ENCODE assay signal across 16 cellular contexts in genomic region chrX:76184276-76184675, GRCh38. TPM values are rescaled to one million over a fixed set of nuclear protein-coding genes. Genes with fewer than 3 reads are reported as not detected.
DNase-seq lines count a peak whose midpoint lies in the region; ATAC-seq and TF ChIP-seq lines count a peak whose summit lies in the region.
"Had no signal": no experiment of that assay in that cellular context is flagged by ENCODE, and none has a peak within 500 bp of the region (broad histone marks: within the 10 kb centered on the region; RNA-seq: fewer than 3 reads in every experiment).

No MANE protein-coding gene starts in this region.

- H3K36me3 Mint-ChIP-seq in activated CD4-positive, alpha-beta T cell treated with anti-CD3 and anti-CD28 coated beads for 36 hours (ENCODE audit: low read depth): peaks cover 56% of the 10 kb centered on the region

- H2BK5ac ChIP-seq in IMR-90 (ENCODE audit: low read depth, low read length, poor library complexity, severe bottlenecking): peak overlapping the region; percentile 63

- POLR2A ChIA-PET in activated CD4-positive, alpha-beta T cell treated with anti-CD3 and anti-CD28 coated beads for 36 hours (lab: Charles Lee): no interaction called here
- POLR2A ChIA-PET in IMR-90 (lab: Charles Lee; ENCODE audit: unreplicated experiment): no interaction called here

- H3K79me1 ChIP-seq in IMR-90 (ENCODE audit: low read depth in 1 of 2, low read length in 2 of 2): no peaks in the 10 kb centered on the region

- H3K4me2 ChIP-seq in IMR-90 (ENCODE audit: low read depth, low read length): no peak overlapping the region; the same call in 1 of the 2 replicates

- no peak overlapping the region for H3K23ac ChIP-seq in IMR-90 (ENCODE audit: low read depth, low read length)

- peak overlapping the region; percentile 55 for H3K27ac Mint-ChIP-seq in activated CD4-positive, alpha-beta T cell treated with anti-CD3 and anti-CD28 coated beads for 36 hours
- H3K27ac Mint-ChIP-seq: B cell had no signal

- ATAC-seq in activated CD4-positive, alpha-beta T cell treated with anti-CD3 and anti-CD28 coated beads for 36 hours: no peak
- ATAC-seq in IMR-90 (ENCODE audit: low read depth): no peak
- no peak for ATAC-seq in GM18907 (IDR thresholded peaks at IDR 0.05; ENCODE audit: unreplicated experiment)
- no peak for ATAC-seq in HG02981 (IDR thresholded peaks at IDR 0.05; ENCODE audit: unreplicated experiment)
- no peak for ATAC-seq in upper lobe of left lung (ENCODE audit: low FRiP score in 2 of 2)

- intact Hi-C loops in activated CD4-positive, alpha-beta T cell treated with anti-CD3 and anti-CD28 coated beads for 36 hours (cut with DNase I, micrococcal nuclease): no loop called here
- intact Hi-C loops in IMR-90 (cut with micrococcal nuclease): no loop called here

- no peak overlapping the region for H3K4ac ChIP-seq in IMR-90 (ENCODE audit: low read depth, low read length)

- dilution Hi-C loops in IMR-90 (cut with HindIII; ENCODE audit: low sequenced_read_pairs, unreplicated experiment): no loop called here

- TF ChIP-seq POLR2A in IMR-90 (IDR thresholded peaks at IDR 0.05; ENCODE audit: low read depth, low read length) (no peak), upper lobe of left lung (IDR thresholded peaks at IDR 0.05) (no peak)

- no CpG with 5 or more reads among the region's 2 CpGs for WGBS in IMR-90 (ENCODE audit: extremely low coverage in 2 of 2, insufficient read length in 1 of 2), 2 experiments
- 92 to 94% methylated on average over 2 of the region's 2 CpGs for WGBS in upper lobe of left lung, 2 donors

- no peaks in the 10 kb centered on the region for H3K27me3 Mint-ChIP-seq in activated CD4-positive, alpha-beta T cell treated with anti-CD3 and anti-CD28 coated beads for 36 hours
- H3K27me3 Mint-ChIP-seq: B cell; CD4-positive, alpha-beta T cell had no signal

- no TSS peak for BruUV-seq in IMR-90 (replicated peaks; lab: Mats Ljungman, UMichigan)

- H2BK120ac ChIP-seq in IMR-90 (ENCODE audit: low read depth, low read length): no peak overlapping the region

- no peak for TF ChIP-seq EP300 in upper lobe of left lung (IDR thresholded peaks at IDR 0.05)

- H3K18ac ChIP-seq in IMR-90 (ENCODE audit: low read depth, low read length): no peak overlapping the region; the same call in none of the 2 replicates

- H2AK9ac ChIP-seq in IMR-90 (replicated peaks; ENCODE audit: low read depth, low read length, poor library complexity): no peak overlapping the region

- H3K9me3 Mint-ChIP-seq in activated CD4-positive, alpha-beta T cell treated with anti-CD3 and anti-CD28 coated beads for 36 hours (ENCODE audit: low read depth): no peaks in the 10 kb centered on the region
- H3K9me3 Mint-ChIP-seq: CD4-positive, alpha-beta T cell; HFFc6 had no signal

- H3K36me3 ChIP-seq in IMR-90 (ENCODE audit: control insufficient read depth, insufficient read depth, low read length) (peaks cover 4% of the 10 kb centered on the region; the same call in 1 of the 2 replicates), upper lobe of left lung (peaks cover 0 to 20% (median 1%) of the 10 kb centered on the region in 4 donors)

- peaks cover 4% of the 10 kb centered on the region; the same call in 1 of the 2 replicates for H3K9me1 ChIP-seq in IMR-90 (ENCODE audit: insufficient read depth, low read length)

- no peak overlapping the region for H3K56ac ChIP-seq in IMR-90 (ENCODE audit: extremely low read depth, insufficient read depth, low read length)

- H4K5ac ChIP-seq in IMR-90 (ENCODE audit: low read depth, low read length): no peak overlapping the region

- H2AFZ ChIP-seq in IMR-90 (replicated peaks; ENCODE audit: low read length, poor library complexity): no peak overlapping the region

- H2AK5ac ChIP-seq in IMR-90 (ENCODE audit: low read depth, low read length): no peak overlapping the region

- in situ Hi-C loops in IMR-90 (cut with MboI; ENCODE audit: low sequenced_read_pairs): no loop called here

- no peak overlapping the region for H3K14ac ChIP-seq in IMR-90 (replicated peaks; ENCODE audit: low read depth, low read length)

- H2BK15ac ChIP-seq in IMR-90 (ENCODE audit: low read depth, low read length): no peak overlapping the region

- CTCF ChIA-PET in activated CD4-positive, alpha-beta T cell treated with anti-CD3 and anti-CD28 coated beads for 36 hours (lab: Charles Lee): no interaction called here
- CTCF ChIA-PET in IMR-90 (lab: Yijun Ruan, JAX): no interaction called here

- no peak overlapping the region for H3K9ac ChIP-seq in IMR-90 (ENCODE audit: low read depth, low read length)

- H4K8ac ChIP-seq in IMR-90 (ENCODE audit: low read depth in 2 of 2, low read length in 2 of 2): no peak overlapping the region

- H3K9me3 ChIP-seq in IMR-90 (ENCODE audit: control insufficient read depth, insufficient read depth, low read length): no peaks in the 10 kb centered on the region
- no peaks in the 10 kb centered on the region for H3K9me3 ChIP-seq in upper lobe of left lung

- peaks cover 30% of the 10 kb centered on the region for H3K4me1 Mint-ChIP-seq in activated CD4-positive, alpha-beta T cell treated with anti-CD3 and anti-CD28 coated beads for 36 hours

- H3K27ac ChIP-seq in IMR-90 (ENCODE audit: insufficient read depth, low read length) (no peak overlapping the region), upper lobe of left lung (no peak overlapping the region)
- H3K27ac ChIP-seq: 22Rv1 had no signal

- TF ChIP-seq CTCF in IMR-90 (conservative IDR thresholded peaks at IDR 0.05; ENCODE audit: low read depth, low read length) (no peak), fibroblast of pulmonary artery (IDR thresholded peaks at IDR 0.05; ENCODE audit: low read length, missing control alignments) (no peak), upper lobe of left lung (IDR thresholded peaks at IDR 0.05) (no peak)

- H4K20me1 ChIP-seq in IMR-90 (ENCODE audit: insufficient read depth, low read length): peaks cover 6% of the 10 kb centered on the region

- H3K4me1 ChIP-seq in IMR-90 (ENCODE audit: control insufficient read depth, insufficient read depth, low read length) (peaks cover 11% of the 10 kb centered on the region), upper lobe of left lung (no peaks in the 10 kb centered on the region)

- TF ChIP-seq RAD21 in IMR-90 (IDR thresholded peaks at IDR 0.05; ENCODE audit: low read length): no peak

- H2BK20ac ChIP-seq in IMR-90 (ENCODE audit: low read depth, low read length): peak overlapping the region; percentile 25; the same call in 1 of the 2 replicates

- no peak for DNase-seq in activated CD4-positive, alpha-beta T cell treated with anti-CD3 and anti-CD28 coated beads for 36 hours
- no peak for DNase-seq in activated CD4-positive, alpha-beta T cell treated with anti-CD3 and anti-CD28 coated beads, Interleukin-2, amount 50 U/mL, for 4 hours
- DNase-seq in IMR-90 (peak; percentile 21), fibroblast of pulmonary artery (ENCODE audit: low read depth) (peak; percentile 0), renal cortical epithelial cell (ENCODE audit: low read depth) (peak; percentile 6), upper lobe of left lung (no peak)
- DNase-seq: C1 segment of cervical spinal cord; CD4-positive, alpha-beta T cell; DMS153; DMS79 treated with DMSO at 0.1 percent for 48 hours; GDM1 had no signal

- H3K4me3 ChIP-seq in IMR-90 (ENCODE audit: insufficient read depth, low read depth, low read length) (no peak overlapping the region), fibroblast of pulmonary artery (replicated peaks; ENCODE audit: low read depth, low read length) (no peak overlapping the region), upper lobe of left lung (no peak overlapping the region)

- H3K4me3 Mint-ChIP-seq in activated CD4-positive, alpha-beta T cell treated with anti-CD3 and anti-CD28 coated beads for 36 hours: no peak overlapping the region
- H3K4me3 Mint-ChIP-seq: B cell; CD4-positive, alpha-beta T cell; HFFc6 had no signal

- H4K91ac ChIP-seq in IMR-90 (ENCODE audit: insufficient read depth, low read depth, low read length): no peak overlapping the region

- H3K27me3 ChIP-seq in IMR-90 (ENCODE audit: control insufficient read depth, insufficient read depth, low read length) (peaks cover 2% of the 10 kb centered on the region; the same call in 1 of the 2 replicates), upper lobe of left lung (no peaks in the 10 kb centered on the region)

TF ChIP-seq in IMR-90, 13 proteins besides CTCF, POLR2A, EP300 and RAD21:
- TF ChIP-seq BHLHE40 (IDR thresholded peaks at IDR 0.05; ENCODE audit: low read depth, low read length) (no peak), ELK1 (IDR thresholded peaks at IDR 0.05; ENCODE audit: borderline replicate concordance, low read depth, low read length) (no peak), FOS (IDR thresholded peaks at IDR 0.05; ENCODE audit: low read depth, low read length) (no peak), MXI1 (IDR thresholded peaks at IDR 0.05; ENCODE audit: borderline replicate concordance, low read depth, low read length) (no peak), USF2 (IDR thresholded peaks at IDR 0.05; ENCODE audit: low read depth, low read length) (no peak), MAFK (IDR thresholded peaks at IDR 0.05; ENCODE audit: low read depth, low read length) (no peak), RFX5 (IDR thresholded peaks at IDR 0.05; ENCODE audit: low read depth, low read length) (no peak)

RNA-seq across cellular contexts. Expression of gene PBDC1, which starts 11.4 kb away (rescaled TPM):
- total RNA-seq in activated CD4-positive, alpha-beta T cell treated with anti-CD3 and anti-CD28 coated beads for 36 hours: 10 to 100 TPM; 29.6 to 36.5 TPM
- total RNA-seq in IMR-90 (2012; rRNA removed) (10.2 and 11.1 TPM in 2 replicates), renal cortical epithelial cell (24.3 and 29.3 TPM in 2 replicates), upper lobe of left lung (10 to 100 TPM; 11.5 to 26.8 (median 23.2) TPM)
- polyA plus RNA-seq in IMR-90 (2012; rRNA removed): 22.5 and 24.0 TPM in 2 replicates
- 11.6 and 19.9 TPM in 2 replicates for polyA plus RNA-seq in IMR-90 (2012; cell fraction: cytosol; rRNA removed)
- polyA plus RNA-seq in IMR-90 (2012; cell fraction: nucleus; rRNA removed; ENCODE audit: low replicate concordance): 2.6 and 8.0 TPM in 2 replicates

Comparison
In these comparisons a context has a peak if more than half of its experiments do, and no peak if none do; other contexts are left out.
1. DNase-seq: peak in IMR-90 (single experiment), fibroblast of pulmonary artery (single experiment) and renal cortical epithelial cell (single experiment); none in activated CD4-positive, alpha-beta T cell treated with anti-CD3 and anti-CD28 coated beads for 36 hours (single experiment), activated CD4-positive, alpha-beta T cell treated with anti-CD3 and anti-CD28 coated beads, Interleukin-2, amount 50 U/mL, for 4 hours (0 of 2) and upper lobe of left lung (0 of 2).